In the genomic region with DNA sequence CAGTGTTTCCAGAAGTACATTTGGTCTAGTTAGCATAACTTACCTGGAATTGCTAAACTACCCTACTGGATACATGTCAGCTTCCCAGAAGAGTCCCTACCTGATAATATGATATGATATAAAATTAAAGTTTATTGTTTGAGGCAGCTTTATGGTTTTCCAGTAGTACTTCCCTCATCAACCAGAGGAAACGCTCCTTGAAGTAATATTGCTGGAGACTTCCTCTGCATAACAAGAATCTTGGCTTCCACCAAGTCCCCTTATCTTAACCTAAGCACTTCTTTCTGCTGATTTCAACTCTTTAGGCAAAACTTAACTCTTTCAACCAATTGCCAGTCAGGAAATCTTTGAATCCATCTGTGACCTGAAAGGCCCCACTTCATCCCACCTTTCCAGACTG, we compare ENCODE assay signal across 27 cellular contexts.
"Had no signal": no experiment of that assay in that cellular context is flagged by ENCODE, and none has a peak within 500 bp of the region (broad histone marks: within the 10 kb centered on the region; RNA-seq: fewer than 3 reads in every experiment).

No MANE protein-coding gene starts in this region.

- H3K4me3 Mint-ChIP-seq: dendritic cell treated with granulocyte-macrophage colony-stimulating factor and Interleukin-4, amounts not matched to agents 40 ng/mL and 50 ng/mL, for 4 days; effector memory CD8-positive, alpha-beta T cell; endodermal cell had no signal

- H3K9me3 Mint-ChIP-seq: endodermal cell had no signal

- DNase-seq: colonic mucosa; cortex of kidney; effector CD4-positive, alpha-beta T cell; effector CD8-positive, alpha-beta T cell; effector memory CD4-positive, alpha-beta T cell; effector memory CD8-positive, alpha-beta T cell; endodermal cell; erythroblast; esophagus squamous epithelium; foreskin fibroblast; foreskin keratinocyte; foreskin melanocyte; gastrocnemius medialis; glutamatergic neuron; head of caudate nucleus; heart left ventricle; heart right ventricle; hippocampal formation had no signal

- H3K9me3 ChIP-seq: colonic mucosa, esophagus squamous epithelium, gastrocnemius medialis had no signal

- H3K4me1 ChIP-seq: colonic mucosa, esophagus muscularis mucosa, esophagus squamous epithelium, gastrocnemius medialis, gastroesophageal sphincter, heart left ventricle, heart right ventricle had no signal

- H3K4me2 ChIP-seq: hepatocyte had no signal

- H3K4me3 ChIP-seq: colonic mucosa, coronary artery, esophagus muscularis mucosa, esophagus squamous epithelium, gastrocnemius medialis, gastroesophageal sphincter, heart left ventricle, heart right ventricle, hepatocyte had no signal

- H3K27ac ChIP-seq: colonic mucosa, coronary artery, epithelial cell of prostate, esophagus muscularis mucosa, esophagus squamous epithelium, foreskin keratinocyte, gastrocnemius medialis, gastroesophageal sphincter, heart left ventricle, heart right ventricle, hepatocyte had no signal

- H3K4me1 Mint-ChIP-seq: endodermal cell had no signal

- H3K79me2 ChIP-seq: hepatocyte had no signal

- H3K27ac Mint-ChIP-seq: dendritic cell treated with granulocyte-macrophage colony-stimulating factor and Interleukin-4, amounts not matched to agents 40 ng/mL and 50 ng/mL, for 4 days; endodermal cell had no signal

- H3K36me3 ChIP-seq: colonic mucosa, esophagus muscularis mucosa, esophagus squamous epithelium, gastrocnemius medialis, gastroesophageal sphincter, heart left ventricle, heart right ventricle had no signal

- H2AFZ ChIP-seq: hepatocyte had no signal

- H3K27me3 ChIP-seq: colonic mucosa, esophagus muscularis mucosa, esophagus squamous epithelium, foreskin keratinocyte, gastrocnemius medialis, gastroesophageal sphincter, heart left ventricle, heart right ventricle, hepatocyte had no signal

- FAIRE-seq: colon, endometrium, frontal cortex had no signal

- H3K27me3 Mint-ChIP-seq: dendritic cell treated with granulocyte-macrophage colony-stimulating factor and Interleukin-4, amounts not matched to agents 40 ng/mL and 50 ng/mL, for 4 days; effector memory CD8-positive, alpha-beta T cell had no signal
